In the genomic region with DNA sequence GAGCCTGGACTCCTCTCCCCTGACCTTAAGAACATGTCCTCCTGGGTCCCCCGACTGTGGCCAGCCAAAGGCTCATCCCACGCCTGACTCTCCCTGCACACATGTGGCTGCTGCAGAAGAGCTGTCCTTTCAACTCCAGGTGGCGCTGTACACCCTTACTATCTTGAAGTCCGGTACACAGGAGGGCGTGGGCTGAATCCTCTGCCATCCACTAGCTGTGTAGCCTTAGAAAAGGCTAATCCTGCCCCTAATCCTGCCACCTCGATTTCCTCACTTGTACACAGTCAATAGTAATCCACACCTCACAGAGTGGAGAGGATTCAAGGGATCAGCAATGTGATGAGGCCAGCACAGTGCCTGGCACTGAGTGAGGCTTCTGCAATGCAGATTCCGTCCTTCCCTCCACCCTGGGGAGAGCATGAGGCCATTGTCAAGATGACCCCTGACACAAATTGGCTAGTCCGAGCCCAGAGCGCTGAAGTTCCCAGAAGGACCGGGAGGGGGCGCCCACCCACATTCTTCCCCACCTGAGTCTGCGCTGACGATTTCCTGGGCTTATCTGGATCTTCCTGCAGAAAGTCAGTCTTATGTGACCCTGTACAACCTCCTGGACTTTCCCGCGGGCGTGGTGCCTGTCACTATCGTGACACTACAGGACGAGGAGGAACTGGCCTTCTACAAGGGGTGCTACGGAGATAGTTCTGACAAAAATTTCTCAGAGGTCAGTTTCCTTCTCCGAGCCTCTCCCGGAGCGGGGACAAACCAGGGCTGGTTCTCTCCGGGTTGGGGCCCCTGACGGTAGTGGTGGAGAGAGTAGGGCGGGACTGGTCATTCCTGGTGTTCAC, we compare ENCODE assay signal across 8 cellular contexts. TPM values are rescaled to one million over a fixed set of nuclear protein-coding genes. Genes with fewer than 3 reads are reported as not detected.
DNase-seq lines count a peak whose midpoint lies in the region; ATAC-seq and TF ChIP-seq lines count a peak whose summit lies in the region.

No MANE protein-coding gene starts in this region.

- H3K36me3 ChIP-seq in lower lobe of right lung, result no peaks in the 10 kb centered on the region

- peak; percentile 89 for TF ChIP-seq CTCF in lower lobe of right lung (IDR thresholded peaks at IDR 0.05)

- H3K27ac ChIP-seq in lower lobe of right lung, result no peak overlapping the region

- H3K4me3 ChIP-seq in lower lobe of right lung, result peak overlapping the region; percentile 45

- peaks cover 16% of the 10 kb centered on the region for H3K27me3 ChIP-seq in lower lobe of right lung (ENCODE audit: low read depth)

- H3K4me1 ChIP-seq in lower lobe of right lung, result peaks cover 14% of the 10 kb centered on the region

- ATAC-seq in HG03045 (IDR thresholded peaks at IDR 0.05; ENCODE audit: unreplicated experiment) (peak; percentile 64), lower lobe of right lung (peak; percentile 85 to 87)

- intact Hi-C loops in lower lobe of right lung (cut with DNase I), result no loop called here

- no peaks in the 10 kb centered on the region for H3K9me3 ChIP-seq in lower lobe of right lung

- DNase-seq in NCI-H2171 treated with DMSO at 0.1 percent for 48 hours (lab: John Stamatoyannopoulos, UW) (peak; percentile 57), NCI-H2171 (lab: John Stamatoyannopoulos, UW) (no peak), NCI-H446 treated with DMSO at 0.1 percent for 48 hours (lab: John Stamatoyannopoulos, UW) (peak; percentile 32), dermis microvascular lymphatic vessel endothelial cell (ENCODE audit: low read depth in 2 of 2) (peak; percentile 33 to 75), lower lobe of right lung (peak; percentile 78)
- peak; percentile 64 for DNase-seq in activated CD4-positive, alpha-beta T cell treated with anti-CD3 and anti-CD28 coated beads, Interleukin-2, amount 50 U/mL, for 1 hour
- peak; percentile 46 to 75 (median 59) for DNase-seq in stimulated activated CD4-positive, alpha-beta T cell treated with anti-CD3 and anti-CD28 coated beads, TNF-alpha, amount 100 ng/mL, for 24 hours (ENCODE audit: low read depth in 3 of 3)

RNA-seq across cellular contexts. Expression of gene DMBX1, which starts 47.1 kb away (rescaled TPM):
- total RNA-seq in dermis microvascular lymphatic vessel endothelial cell, result not detected in 2 replicates
- total RNA-seq in lower lobe of right lung, result not detected

RNA-seq across cellular contexts. Expression of gene FAAH, which starts 48.4 kb away (rescaled TPM):
- total RNA-seq in dermis microvascular lymphatic vessel endothelial cell (0.64 and 1.1 TPM in 2 replicates), lower lobe of right lung (32.4 TPM)

Comparison
In these comparisons a context has a peak if more than half of its experiments do, and no peak if none do; other contexts are left out.
1. RNA of gene FAAH, which starts 48.4 kb away (total RNA-seq): 32.4 TPM in lower lobe of right lung (single experiment); 0.64 to 1.1 TPM in dermis microvascular lymphatic vessel endothelial cell; every median in the first group is over 10 times any median in the second.